Comparison of ENCODE assay signal across 1 cellular context in the genomic region with DNA sequence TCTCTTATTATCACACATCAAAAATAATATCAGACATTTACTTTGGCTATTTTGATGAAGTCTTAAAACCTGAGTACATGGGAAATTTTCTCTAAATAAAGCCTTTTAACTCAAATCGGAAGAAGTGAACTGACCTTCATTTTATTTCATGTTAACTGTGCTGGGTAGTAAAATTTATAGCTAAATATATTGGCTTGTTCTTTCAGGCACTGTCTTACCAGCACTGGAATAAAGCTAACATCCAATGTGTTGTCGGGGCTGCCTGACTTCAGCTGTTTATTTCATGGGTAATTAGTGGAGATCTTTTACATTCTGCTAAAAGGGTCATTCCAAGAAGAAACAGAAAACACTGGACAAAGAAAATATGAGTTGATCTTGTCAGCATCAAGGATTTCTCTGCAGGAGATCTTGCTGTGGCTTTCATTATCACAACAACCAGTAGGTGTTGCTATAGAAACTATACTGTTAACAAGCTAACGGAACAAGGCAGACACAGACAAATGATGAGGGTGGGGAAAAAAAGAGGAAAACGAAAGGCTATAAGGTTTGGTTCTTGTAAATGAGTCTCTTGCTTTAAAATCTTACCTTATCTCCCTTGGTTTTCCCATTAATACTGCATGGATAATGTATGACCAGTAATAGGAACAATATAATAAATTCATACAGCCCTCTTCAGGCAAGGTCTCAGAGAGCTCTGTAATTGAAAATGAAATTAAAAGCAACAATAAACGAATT.
TF ChIP-seq lines count a peak whose summit lies in the region.

No MANE protein-coding gene starts in this region.

TF ChIP-seq in K562, 482 proteins besides CTCF, POLR2A, EP300 and RAD21 (continued from another document):
- TF ChIP-seq PBX2 (CRISPR knock-in tag; IDR thresholded peaks at IDR 0.05; ENCODE audit: low read depth) (no peak), PBX2 (tag; conservative IDR thresholded peaks at IDR 0.05; ENCODE audit: low read depth) (peak; percentile 94), SMARCE1 (IDR thresholded peaks at IDR 0.05) (peak; percentile 56), HLTF (IDR thresholded peaks at IDR 0.05) (no peak), ZNF253 (CRISPR knock-in tag; conservative IDR thresholded peaks at IDR 0.05) (no peak), HNRNPLL (IDR thresholded peaks at IDR 0.05; ENCODE audit: low read depth, low read length, poor library complexity, severe bottlenecking) (no peak), RFX1 (IDR thresholded peaks at IDR 0.05) (peak; percentile 95), SAFB (IDR thresholded peaks at IDR 0.05; ENCODE audit: borderline replicate concordance, low read depth, low read length) (no peak), LEF1 (IDR thresholded peaks at IDR 0.05) (peak; percentile 86), TAF9B (IDR thresholded peaks at IDR 0.05; ENCODE audit: partially characterized antibody) (peak; percentile 12), NEUROD1 (IDR thresholded peaks at IDR 0.05; ENCODE audit: borderline replicate concordance, low read depth, low read length, partially characterized antibody) (peak; percentile 36), ELF1 (tag; IDR thresholded peaks at IDR 0.05) (no peak), FOXJ3 (CRISPR knock-in tag; IDR thresholded peaks at IDR 0.05) (peak; percentile 86), ZNF77 (CRISPR knock-in tag; IDR thresholded peaks at IDR 0.05) (no peak), BCLAF1 (IDR thresholded peaks at IDR 0.05; ENCODE audit: borderline replicate concordance in 1 of 2, control insufficient read depth in 1 of 2, low read depth in 2 of 2, low read length in 1 of 2) (no peak), FOS (IDR thresholded peaks at IDR 0.05; ENCODE audit: extremely low read depth, insufficient read length) (no peak), CC2D1A (IDR thresholded peaks at IDR 0.05) (peak; percentile 84; the same call in 1 of the 2 replicates), TEAD4 (IDR thresholded peaks at IDR 0.05; ENCODE audit: low read length) (peak; percentile 76), TEAD4 (CRISPR knock-in tag; IDR thresholded peaks at IDR 0.05; ENCODE audit: borderline replicate concordance) (no peak), TAL1 (IDR thresholded peaks at IDR 0.05) (peak; percentile 58), ZNF146 (CRISPR knock-in tag; IDR thresholded peaks at IDR 0.05; ENCODE audit: unreplicated experiment) (no peak), MXI1 (IDR thresholded peaks at IDR 0.05; ENCODE audit: low read depth, low read length) (peak; percentile 61; the same call in 1 of the 2 replicates), ZNF41 (CRISPR knock-in tag; conservative IDR thresholded peaks at IDR 0.05) (no peak), ZNF280A (IDR thresholded peaks at IDR 0.05; ENCODE audit: low read depth, partially characterized antibody) (no peak), PML (IDR thresholded peaks at IDR 0.05; ENCODE audit: low read length) (peak; percentile 53; the same call in 1 of the 2 replicates), PKNOX1 (IDR thresholded peaks at IDR 0.05) (peak; percentile 95), SOX6 (IDR thresholded peaks at IDR 0.05) (peak; percentile 69), PYGO2 (tag; IDR thresholded peaks at IDR 0.05) (0 out of 2 replicates have a peak, but pooled peaks have one; percentile 36), RNF2 (IDR thresholded peaks at IDR 0.05) (no peak; the same call in 1 of the 2 replicates), ZNF518B (CRISPR knock-in tag; IDR thresholded peaks at IDR 0.05) (no peak), STAT5A (IDR thresholded peaks at IDR 0.05; ENCODE audit: borderline replicate concordance, low read length) (peak; percentile 29; the same call in 1 of the 2 replicates), USF2 (CRISPR knock-in tag; IDR thresholded peaks at IDR 0.05) (no peak), GABPB1 (CRISPR knock-in tag; IDR thresholded peaks at IDR 0.05) (no peak), FOXM1 (IDR thresholded peaks at IDR 0.05; ENCODE audit: low read depth) (peak; percentile 53; the same call in 1 of the 2 replicates), FOXM1 (CRISPR knock-in tag; IDR thresholded peaks at IDR 0.05; ENCODE audit: low read depth) (no peak)
- TF ChIP-seq, protein P1, sequence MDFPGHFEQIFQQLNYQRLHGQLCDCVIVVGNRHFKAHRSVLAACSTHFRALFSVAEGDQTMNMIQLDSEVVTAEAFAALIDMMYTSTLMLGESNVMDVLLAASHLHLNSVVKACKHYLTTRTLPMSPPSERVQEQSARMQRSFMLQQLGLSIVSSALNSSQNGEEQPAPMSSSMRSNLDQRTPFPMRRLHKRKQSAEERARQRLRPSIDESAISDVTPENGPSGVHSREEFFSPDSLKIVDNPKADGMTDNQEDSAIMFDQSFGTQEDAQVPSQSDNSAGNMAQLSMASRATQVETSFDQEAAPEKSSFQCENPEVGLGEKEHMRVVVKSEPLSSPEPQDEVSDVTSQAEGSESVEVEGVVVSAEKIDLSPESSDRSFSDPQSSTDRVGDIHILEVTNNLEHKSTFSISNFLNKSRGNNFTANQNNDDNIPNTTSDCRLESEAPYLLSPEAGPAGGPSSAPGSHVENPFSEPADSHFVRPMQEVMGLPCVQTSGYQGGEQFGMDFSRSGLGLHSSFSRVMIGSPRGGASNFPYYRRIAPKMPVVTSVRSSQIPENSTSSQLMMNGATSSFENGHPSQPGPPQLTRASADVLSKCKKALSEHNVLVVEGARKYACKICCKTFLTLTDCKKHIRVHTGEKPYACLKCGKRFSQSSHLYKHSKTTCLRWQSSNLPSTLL (IDR thresholded peaks at IDR 0.05): peak; percentile 79
- TF ChIP-seq, protein P2, sequence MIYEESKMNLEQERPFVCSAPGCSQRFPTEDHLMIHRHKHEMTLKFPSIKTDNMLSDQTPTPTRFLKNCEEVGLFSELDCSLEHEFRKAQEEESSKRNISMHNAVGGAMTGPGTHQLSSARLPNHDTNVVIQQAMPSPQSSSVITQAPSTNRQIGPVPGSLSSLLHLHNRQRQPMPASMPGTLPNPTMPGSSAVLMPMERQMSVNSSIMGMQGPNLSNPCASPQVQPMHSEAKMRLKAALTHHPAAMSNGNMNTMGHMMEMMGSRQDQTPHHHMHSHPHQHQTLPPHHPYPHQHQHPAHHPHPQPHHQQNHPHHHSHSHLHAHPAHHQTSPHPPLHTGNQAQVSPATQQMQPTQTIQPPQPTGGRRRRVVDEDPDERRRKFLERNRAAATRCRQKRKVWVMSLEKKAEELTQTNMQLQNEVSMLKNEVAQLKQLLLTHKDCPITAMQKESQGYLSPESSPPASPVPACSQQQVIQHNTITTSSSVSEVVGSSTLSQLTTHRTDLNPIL (CRISPR knock-in tag; IDR thresholded peaks at IDR 0.05): no peak
- TF ChIP-seq, protein P3, sequence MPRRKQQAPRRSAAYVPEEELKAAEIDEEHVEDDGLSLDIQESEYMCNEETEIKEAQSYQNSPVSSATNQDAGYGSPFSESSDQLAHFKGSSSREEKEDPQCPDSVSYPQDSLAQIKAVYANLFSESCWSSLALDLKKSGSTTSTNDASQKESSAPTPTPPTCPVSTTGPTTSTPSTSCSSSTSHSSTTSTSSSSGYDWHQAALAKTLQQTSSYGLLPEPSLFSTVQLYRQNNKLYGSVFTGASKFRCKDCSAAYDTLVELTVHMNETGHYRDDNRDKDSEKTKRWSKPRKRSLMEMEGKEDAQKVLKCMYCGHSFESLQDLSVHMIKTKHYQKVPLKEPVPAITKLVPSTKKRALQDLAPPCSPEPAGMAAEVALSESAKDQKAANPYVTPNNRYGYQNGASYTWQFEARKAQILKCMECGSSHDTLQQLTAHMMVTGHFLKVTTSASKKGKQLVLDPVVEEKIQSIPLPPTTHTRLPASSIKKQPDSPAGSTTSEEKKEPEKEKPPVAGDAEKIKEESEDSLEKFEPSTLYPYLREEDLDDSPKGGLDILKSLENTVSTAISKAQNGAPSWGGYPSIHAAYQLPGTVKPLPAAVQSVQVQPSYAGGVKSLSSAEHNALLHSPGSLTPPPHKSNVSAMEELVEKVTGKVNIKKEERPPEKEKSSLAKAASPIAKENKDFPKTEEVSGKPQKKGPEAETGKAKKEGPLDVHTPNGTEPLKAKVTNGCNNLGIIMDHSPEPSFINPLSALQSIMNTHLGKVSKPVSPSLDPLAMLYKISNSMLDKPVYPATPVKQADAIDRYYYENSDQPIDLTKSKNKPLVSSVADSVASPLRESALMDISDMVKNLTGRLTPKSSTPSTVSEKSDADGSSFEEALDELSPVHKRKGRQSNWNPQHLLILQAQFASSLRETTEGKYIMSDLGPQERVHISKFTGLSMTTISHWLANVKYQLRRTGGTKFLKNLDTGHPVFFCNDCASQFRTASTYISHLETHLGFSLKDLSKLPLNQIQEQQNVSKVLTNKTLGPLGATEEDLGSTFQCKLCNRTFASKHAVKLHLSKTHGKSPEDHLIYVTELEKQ (CRISPR knock-in tag; IDR thresholded peaks at IDR 0.05): no peak
